Comparison of ENCODE assay signal across 1 cellular context in genomic region chr6:106104476-106104875, GRCh38.
TF ChIP-seq lines count a peak whose summit lies in the region.

No MANE protein-coding gene starts in this region.

TF ChIP-seq in SK-N-SH, 30 proteins besides CTCF, POLR2A, EP300 and RAD21 (continued from another document):
- TF ChIP-seq REST (IDR thresholded peaks at IDR 0.05; ENCODE audit: low read depth, low read length) = no peak
- no peak for TF ChIP-seq MXI1 (IDR thresholded peaks at IDR 0.05; ENCODE audit: low read depth, low read length)
- TF ChIP-seq ELF1 (IDR thresholded peaks at IDR 0.05) = no peak
- TF ChIP-seq GATA2 (CRISPR knock-in tag; IDR thresholded peaks at IDR 0.05) = no peak
- TF ChIP-seq NRF1 (IDR thresholded peaks at IDR 0.05; ENCODE audit: low read depth, low read length) = no peak
- no peak for TF ChIP-seq JUND (IDR thresholded peaks at IDR 0.05)
- no peak for TF ChIP-seq SMC3 (IDR thresholded peaks at IDR 0.05; ENCODE audit: low read depth, low read length)
- TF ChIP-seq EZH2phosphoT487 (IDR thresholded peaks at IDR 0.05; ENCODE audit: borderline replicate concordance, low read depth) = no peak
TF ChIP-seq in SK-N-SH: peak in this region for 0.
